1 cellular context compared by ENCODE assay signal in genomic region chr17:40151414-40151955, GRCh38.
TF ChIP-seq lines count a peak whose summit lies in the region.

No MANE protein-coding gene starts in this region.

TF ChIP-seq in GM12878, 131 proteins besides CTCF, POLR2A, EP300 and RAD21:
- TF ChIP-seq IKZF1 (conservative IDR thresholded peaks at IDR 0.05) (no peak), ZNF24 (IDR thresholded peaks at IDR 0.05) (no peak), MTA2 (IDR thresholded peaks at IDR 0.05; ENCODE audit: low read depth) (no peak), POLR2AphosphoS2 (IDR thresholded peaks at IDR 0.05; ENCODE audit: low read depth, low read length) (no peak), RCOR1 (conservative IDR thresholded peaks at IDR 0.05; ENCODE audit: low read depth, low read length) (no peak), SREBF2 (IDR thresholded peaks at IDR 0.05; ENCODE audit: low read length) (no peak), ZNF217 (IDR thresholded peaks at IDR 0.05) (no peak), NRF1 (conservative IDR thresholded peaks at IDR 0.05; ENCODE audit: low read depth, low read length) (no peak), CBX5 (IDR thresholded peaks at IDR 0.05; ENCODE audit: low read depth) (no peak), BCL3 (IDR thresholded peaks at IDR 0.05; ENCODE audit: borderline replicate concordance, insufficient read depth, low read depth, low read length, poor library complexity, severe bottlenecking) (no peak), PML (IDR thresholded peaks at IDR 0.05; ENCODE audit: low read length) (no peak)
